Comparison of ENCODE assay signal across 1 cellular context in genomic region chr11:111937461-111937769, GRCh38.
A peak's percentile ranks its signal among the peaks of the same experiment; 100 is the strongest.
TF ChIP-seq lines count a peak whose summit lies in the region.

No MANE protein-coding gene starts in this region.

TF ChIP-seq in HEK293, 187 proteins besides CTCF, POLR2A, EP300 and RAD21 (continued from another document):
- TF ChIP-seq ZNF704 (tag by site-specific recombination; IDR thresholded peaks at IDR 0.05) (no peak), ZNF398 (tag by site-specific recombination; IDR thresholded peaks at IDR 0.05) (0 out of 2 replicates have a peak, but pooled peaks have one; percentile 9), ZNF211 (tag by site-specific recombination; IDR thresholded peaks at IDR 0.05; ENCODE audit: low read depth) (no peak), ZFHX2 (tag by site-specific recombination; conservative IDR thresholded peaks at IDR 0.05) (0 out of 2 replicates have a peak, but pooled peaks have one; percentile 10), KLF17 (tag by site-specific recombination; IDR thresholded peaks at IDR 0.05) (no peak)
